Comparison of ENCODE assay signal across 1 cellular context in the genomic region with DNA sequence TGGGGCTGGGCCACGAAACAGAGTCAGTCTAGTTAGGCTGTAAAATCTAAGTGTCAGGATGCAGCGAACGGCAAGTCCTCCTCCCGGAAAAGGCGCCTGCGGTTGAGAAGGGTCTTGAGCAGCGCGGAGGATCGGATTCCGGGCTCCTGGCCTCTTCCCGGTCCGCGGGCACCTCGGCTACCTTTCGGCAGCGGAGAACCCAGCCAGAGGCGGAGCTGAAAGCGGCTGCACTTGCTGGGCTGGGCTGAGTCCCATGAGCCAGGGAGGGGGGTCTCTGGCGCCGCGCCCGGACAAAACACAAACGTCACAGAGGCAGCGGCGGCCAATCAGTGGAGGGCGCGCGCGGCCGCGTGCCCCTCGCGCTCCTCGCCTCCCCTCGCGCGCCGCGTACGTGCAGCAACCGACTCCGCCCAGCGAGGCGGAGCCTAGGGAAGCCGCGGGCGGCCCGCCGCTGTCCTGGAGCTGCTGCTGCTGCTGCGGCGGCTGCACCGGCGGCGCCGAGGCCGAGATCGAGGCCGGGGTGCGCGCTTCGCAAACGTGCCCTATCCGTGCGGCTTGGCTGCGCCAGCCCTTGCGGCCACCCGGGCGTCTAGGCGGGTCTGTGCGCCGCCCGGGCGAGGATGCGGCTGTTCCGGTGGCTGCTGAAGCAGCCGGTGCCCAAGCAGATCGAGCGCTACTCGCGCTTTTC.
TF ChIP-seq lines count a peak whose summit lies in the region.

PDK3 (plus strand) TSS at position 451 of the 688 bp plus-strand sequence; CDS start at position 621, 170 bp downstream.

TF ChIP-seq in K562, 482 proteins besides CTCF, POLR2A, EP300 and RAD21 (continued from another document and continues in another):
- TF ChIP-seq, protein P1, sequence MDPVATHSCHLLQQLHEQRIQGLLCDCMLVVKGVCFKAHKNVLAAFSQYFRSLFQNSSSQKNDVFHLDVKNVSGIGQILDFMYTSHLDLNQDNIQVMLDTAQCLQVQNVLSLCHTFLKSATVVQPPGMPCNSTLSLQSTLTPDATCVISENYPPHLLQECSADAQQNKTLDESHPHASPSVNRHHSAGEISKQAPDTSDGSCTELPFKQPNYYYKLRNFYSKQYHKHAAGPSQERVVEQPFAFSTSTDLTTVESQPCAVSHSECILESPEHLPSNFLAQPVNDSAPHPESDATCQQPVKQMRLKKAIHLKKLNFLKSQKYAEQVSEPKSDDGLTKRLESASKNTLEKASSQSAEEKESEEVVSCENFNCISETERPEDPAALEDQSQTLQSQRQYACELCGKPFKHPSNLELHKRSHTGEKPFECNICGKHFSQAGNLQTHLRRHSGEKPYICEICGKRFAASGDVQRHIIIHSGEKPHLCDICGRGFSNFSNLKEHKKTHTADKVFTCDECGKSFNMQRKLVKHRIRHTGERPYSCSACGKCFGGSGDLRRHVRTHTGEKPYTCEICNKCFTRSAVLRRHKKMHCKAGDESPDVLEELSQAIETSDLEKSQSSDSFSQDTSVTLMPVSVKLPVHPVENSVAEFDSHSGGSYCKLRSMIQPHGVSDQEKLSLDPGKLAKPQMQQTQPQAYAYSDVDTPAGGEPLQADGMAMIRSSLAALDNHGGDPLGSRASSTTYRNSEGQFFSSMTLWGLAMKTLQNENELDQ (CRISPR knock-in tag; IDR thresholded peaks at IDR 0.05; ENCODE audit: borderline replicate concordance), result no peak
- TF ChIP-seq, protein P2, sequence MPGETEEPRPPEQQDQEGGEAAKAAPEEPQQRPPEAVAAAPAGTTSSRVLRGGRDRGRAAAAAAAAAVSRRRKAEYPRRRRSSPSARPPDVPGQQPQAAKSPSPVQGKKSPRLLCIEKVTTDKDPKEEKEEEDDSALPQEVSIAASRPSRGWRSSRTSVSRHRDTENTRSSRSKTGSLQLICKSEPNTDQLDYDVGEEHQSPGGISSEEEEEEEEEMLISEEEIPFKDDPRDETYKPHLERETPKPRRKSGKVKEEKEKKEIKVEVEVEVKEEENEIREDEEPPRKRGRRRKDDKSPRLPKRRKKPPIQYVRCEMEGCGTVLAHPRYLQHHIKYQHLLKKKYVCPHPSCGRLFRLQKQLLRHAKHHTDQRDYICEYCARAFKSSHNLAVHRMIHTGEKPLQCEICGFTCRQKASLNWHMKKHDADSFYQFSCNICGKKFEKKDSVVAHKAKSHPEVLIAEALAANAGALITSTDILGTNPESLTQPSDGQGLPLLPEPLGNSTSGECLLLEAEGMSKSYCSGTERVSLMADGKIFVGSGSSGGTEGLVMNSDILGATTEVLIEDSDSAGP (CRISPR knock-in tag; IDR thresholded peaks at IDR 0.05), result no peak
- TF ChIP-seq ZNF445 (CRISPR knock-in tag; IDR thresholded peaks at IDR 0.05; ENCODE audit: low read depth), result no peak
- TF ChIP-seq E2F3 (CRISPR knock-in tag; IDR thresholded peaks at IDR 0.05), result no peak
- no peak for TF ChIP-seq ZNF277 (CRISPR knock-in tag; IDR thresholded peaks at IDR 0.05; ENCODE audit: borderline replicate concordance)
- TF ChIP-seq THAP12 (CRISPR knock-in tag; IDR thresholded peaks at IDR 0.05), result no peak
- no peak for TF ChIP-seq CREB3L1 (IDR thresholded peaks at IDR 0.05; ENCODE audit: borderline replicate concordance, low read depth)
- no peak for TF ChIP-seq CHAMP1 (IDR thresholded peaks at IDR 0.05)
- TF ChIP-seq RBM25 (IDR thresholded peaks at IDR 0.05; ENCODE audit: low read depth, low read length, severe bottlenecking), result peak; percentile 54
- TF ChIP-seq CEBPG (CRISPR knock-in tag; IDR thresholded peaks at IDR 0.05), result no peak
- TF ChIP-seq CEBPG (tag; conservative IDR thresholded peaks at IDR 0.05 in 1 of 2, IDR thresholded peaks at IDR 0.05 in 1 of 2), result no peak
- TF ChIP-seq ATF1 (CRISPR knock-in tag; IDR thresholded peaks at IDR 0.05), result no peak
- peak; percentile 79 for TF ChIP-seq ATF1 (tag; IDR thresholded peaks at IDR 0.05)
- TF ChIP-seq MITF (IDR thresholded peaks at IDR 0.05), result no peak
- TF ChIP-seq ZNF311 (CRISPR knock-in tag; IDR thresholded peaks at IDR 0.05), result no peak
- TF ChIP-seq ADNP (tag; IDR thresholded peaks at IDR 0.05), result no peak
- TF ChIP-seq ZNF282 (CRISPR knock-in tag; IDR thresholded peaks at IDR 0.05), result no peak
- no peak for TF ChIP-seq BRD4 (IDR thresholded peaks at IDR 0.05)
- TF ChIP-seq KLF16 (IDR thresholded peaks at IDR 0.05), result no peak
- TF ChIP-seq NRF1 (conservative IDR thresholded peaks at IDR 0.05 in 1 of 2, IDR thresholded peaks at IDR 0.05 in 1 of 2), result peak; percentile 62; a peak in 2 of 4 replicates
- TF ChIP-seq, protein P3, sequence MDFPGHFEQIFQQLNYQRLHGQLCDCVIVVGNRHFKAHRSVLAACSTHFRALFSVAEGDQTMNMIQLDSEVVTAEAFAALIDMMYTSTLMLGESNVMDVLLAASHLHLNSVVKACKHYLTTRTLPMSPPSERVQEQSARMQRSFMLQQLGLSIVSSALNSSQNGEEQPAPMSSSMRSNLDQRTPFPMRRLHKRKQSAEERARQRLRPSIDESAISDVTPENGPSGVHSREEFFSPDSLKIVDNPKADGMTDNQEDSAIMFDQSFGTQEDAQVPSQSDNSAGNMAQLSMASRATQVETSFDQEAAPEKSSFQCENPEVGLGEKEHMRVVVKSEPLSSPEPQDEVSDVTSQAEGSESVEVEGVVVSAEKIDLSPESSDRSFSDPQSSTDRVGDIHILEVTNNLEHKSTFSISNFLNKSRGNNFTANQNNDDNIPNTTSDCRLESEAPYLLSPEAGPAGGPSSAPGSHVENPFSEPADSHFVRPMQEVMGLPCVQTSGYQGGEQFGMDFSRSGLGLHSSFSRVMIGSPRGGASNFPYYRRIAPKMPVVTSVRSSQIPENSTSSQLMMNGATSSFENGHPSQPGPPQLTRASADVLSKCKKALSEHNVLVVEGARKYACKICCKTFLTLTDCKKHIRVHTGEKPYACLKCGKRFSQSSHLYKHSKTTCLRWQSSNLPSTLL (IDR thresholded peaks at IDR 0.05), result peak; percentile 93
- TF ChIP-seq, protein P4, sequence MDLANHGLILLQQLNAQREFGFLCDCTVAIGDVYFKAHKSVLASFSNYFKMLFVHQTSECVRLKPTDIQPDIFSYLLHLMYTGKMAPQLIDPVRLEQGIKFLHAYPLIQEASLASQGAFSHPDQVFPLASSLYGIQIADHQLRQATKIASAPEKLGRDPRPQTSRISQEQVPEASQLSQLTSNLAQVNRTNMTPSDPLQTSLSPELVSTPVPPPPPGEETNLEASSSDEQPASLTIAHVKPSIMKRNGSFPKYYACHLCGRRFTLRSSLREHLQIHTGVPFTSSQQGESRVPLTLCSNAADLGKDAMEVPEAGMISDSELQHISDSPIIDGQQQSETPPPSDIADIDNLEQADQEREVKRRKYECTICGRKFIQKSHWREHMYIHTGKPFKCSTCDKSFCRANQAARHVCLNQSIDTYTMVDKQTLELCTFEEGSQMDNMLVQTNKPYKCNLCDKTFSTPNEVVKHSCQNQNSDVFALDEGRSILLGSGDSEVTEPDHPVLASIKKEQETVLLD (IDR thresholded peaks at IDR 0.05), result no peak
- TF ChIP-seq, protein P5, sequence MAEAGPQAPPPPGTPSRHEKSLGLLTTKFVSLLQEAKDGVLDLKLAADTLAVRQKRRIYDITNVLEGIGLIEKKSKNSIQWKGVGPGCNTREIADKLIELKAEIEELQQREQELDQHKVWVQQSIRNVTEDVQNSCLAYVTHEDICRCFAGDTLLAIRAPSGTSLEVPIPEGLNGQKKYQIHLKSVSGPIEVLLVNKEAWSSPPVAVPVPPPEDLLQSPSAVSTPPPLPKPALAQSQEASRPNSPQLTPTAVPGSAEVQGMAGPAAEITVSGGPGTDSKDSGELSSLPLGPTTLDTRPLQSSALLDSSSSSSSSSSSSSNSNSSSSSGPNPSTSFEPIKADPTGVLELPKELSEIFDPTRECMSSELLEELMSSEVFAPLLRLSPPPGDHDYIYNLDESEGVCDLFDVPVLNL (CRISPR knock-in tag; IDR thresholded peaks at IDR 0.05; ENCODE audit: low read depth), result no peak
- no peak for TF ChIP-seq NR3C1 (CRISPR knock-in tag; IDR thresholded peaks at IDR 0.05)
- TF ChIP-seq, protein P6, sequence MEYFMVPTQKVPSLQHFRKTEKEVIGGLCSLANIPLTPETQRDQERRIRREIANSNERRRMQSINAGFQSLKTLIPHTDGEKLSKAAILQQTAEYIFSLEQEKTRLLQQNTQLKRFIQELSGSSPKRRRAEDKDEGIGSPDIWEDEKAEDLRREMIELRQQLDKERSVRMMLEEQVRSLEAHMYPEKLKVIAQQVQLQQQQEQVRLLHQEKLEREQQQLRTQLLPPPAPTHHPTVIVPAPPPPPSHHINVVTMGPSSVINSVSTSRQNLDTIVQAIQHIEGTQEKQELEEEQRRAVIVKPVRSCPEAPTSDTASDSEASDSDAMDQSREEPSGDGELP (CRISPR knock-in tag; IDR thresholded peaks at IDR 0.05; ENCODE audit: borderline replicate concordance), result peak; percentile 33; the same call in 1 of the 2 replicates
- TF ChIP-seq TEAD4 (IDR thresholded peaks at IDR 0.05; ENCODE audit: low read length), result no peak
- no peak for TF ChIP-seq TEAD4 (CRISPR knock-in tag; IDR thresholded peaks at IDR 0.05; ENCODE audit: borderline replicate concordance)
- TF ChIP-seq MYC (IDR thresholded peaks at IDR 0.05; ENCODE audit: low read depth, low read length), result peak; percentile 33; the same call in 1 of the 2 replicates
- no peak for TF ChIP-seq MYC (CRISPR knock-in tag; IDR thresholded peaks at IDR 0.05; ENCODE audit: borderline replicate concordance, low read depth)
- TF ChIP-seq, protein P7, sequence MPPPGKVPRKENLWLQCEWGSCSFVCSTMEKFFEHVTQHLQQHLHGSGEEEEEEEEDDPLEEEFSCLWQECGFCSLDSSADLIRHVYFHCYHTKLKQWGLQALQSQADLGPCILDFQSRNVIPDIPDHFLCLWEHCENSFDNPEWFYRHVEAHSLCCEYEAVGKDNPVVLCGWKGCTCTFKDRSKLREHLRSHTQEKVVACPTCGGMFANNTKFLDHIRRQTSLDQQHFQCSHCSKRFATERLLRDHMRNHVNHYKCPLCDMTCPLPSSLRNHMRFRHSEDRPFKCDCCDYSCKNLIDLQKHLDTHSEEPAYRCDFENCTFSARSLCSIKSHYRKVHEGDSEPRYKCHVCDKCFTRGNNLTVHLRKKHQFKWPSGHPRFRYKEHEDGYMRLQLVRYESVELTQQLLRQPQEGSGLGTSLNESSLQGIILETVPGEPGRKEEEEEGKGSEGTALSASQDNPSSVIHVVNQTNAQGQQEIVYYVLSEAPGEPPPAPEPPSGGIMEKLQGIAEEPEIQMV (tag; conservative IDR thresholded peaks at IDR 0.05; ENCODE audit: low read depth), result peak; percentile 98
